ENCODE assay signal across 23 cellular contexts in genomic region chr13:51002736-51003135, GRCh38.
"Had no signal": no experiment of that assay in that cellular context is flagged by ENCODE, and none has a peak within 500 bp of the region (broad histone marks: within the 10 kb centered on the region; RNA-seq: fewer than 3 reads in every experiment).

No MANE protein-coding gene starts in this region.

- DNase-seq: activated CD4-positive, alpha-beta memory T cell treated with anti-CD3 and anti-CD28 coated beads for 36 hours; activated CD4-positive, alpha-beta T cell treated with anti-CD3 and anti-CD28 coated beads for 36 hours; activated CD4-positive, CD25-positive, alpha-beta regulatory T cell; activated CD4-positive, CD25-positive, alpha-beta regulatory T cell treated with anti-CD3 and anti-CD28 coated beads, Interleukin-2, amount 50 U/mL, for 72 hours; activated CD8-positive, alpha-beta memory T cell treated with anti-CD3 and anti-CD28 coated beads, Interleukin-2, amount 10 ng/mL, durations not matched to agents 7 days and 5 days; activated CD8-positive, alpha-beta memory T cell treated with anti-CD3 and anti-CD28 coated beads, Interleukin-2, amount 50 U/mL, for 4 hours; activated CD8-positive, alpha-beta T cell treated with anti-CD3 and anti-CD28 coated beads, Interleukin-2, amount 10 ng/mL, durations not matched to agents 7 days and 5 days; activated effector memory CD4-positive, alpha-beta T cell treated with anti-CD3 and anti-CD28 coated beads, Interleukin-2, amount 50 U/mL, for 16 hours; activated naive CD4-positive, alpha-beta T cell treated with anti-CD3 and anti-CD28 coated beads, Interleukin-2, amount 10 ng/mL, durations not matched to agents 7 days and 5 days; activated naive CD8-positive, alpha-beta T cell treated with anti-CD3 and anti-CD28 coated beads, Interleukin-2, amount 10 ng/mL, durations not matched to agents 7 days and 5 days; activated T-cell treated with anti-CD3 and anti-CD28 coated beads, Interleukin-2, amount 50 U/mL, for 1 hour; activated T-cell treated with anti-CD3 and anti-CD28 coated beads, Interleukin-2, amount 50 U/mL, for 48 hours; brain microvascular endothelial cell; caudate nucleus; effector CD8-positive, alpha-beta T cell; foreskin keratinocyte; heart right ventricle; T-helper 2 cell had no signal

- H3K27me3 ChIP-seq: ascending aorta, brain microvascular endothelial cell, gastroesophageal sphincter had no signal

- H3K4me3 ChIP-seq: ascending aorta, gastroesophageal sphincter, heart right ventricle had no signal

- H3K27ac ChIP-seq: ascending aorta, brain microvascular endothelial cell, foreskin keratinocyte, gastroesophageal sphincter, heart right ventricle had no signal

- H3K9me3 ChIP-seq: ascending aorta, gastroesophageal sphincter, heart right ventricle had no signal

- H3K36me3 ChIP-seq: ascending aorta, brain microvascular endothelial cell, gastroesophageal sphincter, heart right ventricle had no signal

- FAIRE-seq: colon, endometrium, endothelial cell of umbilical vein had no signal
